19 cellular contexts compared by ENCODE assay signal in the genomic region with DNA sequence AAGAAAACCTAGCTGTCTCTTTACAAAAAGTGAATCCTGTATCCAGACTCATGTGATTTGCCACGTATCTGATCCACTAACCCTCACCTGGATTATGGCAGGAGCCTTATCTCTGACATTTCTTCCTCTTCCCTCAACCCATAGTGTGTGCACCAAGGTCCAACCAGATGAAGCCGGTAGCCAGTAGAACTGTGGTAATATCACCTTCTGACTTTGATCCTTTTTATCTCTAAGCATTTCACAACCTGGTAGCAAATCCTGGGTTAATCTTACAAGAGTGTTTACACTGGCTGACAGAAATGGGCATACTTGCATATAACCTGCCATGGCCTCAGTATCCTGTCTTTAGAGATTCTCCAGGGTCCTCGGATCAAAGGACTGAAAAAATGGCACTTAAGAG. TPM values are rescaled to one million over a fixed set of nuclear protein-coding genes. Genes with fewer than 3 reads are reported as not detected.
DNase-seq lines count a peak whose midpoint lies in the region; ATAC-seq, FAIRE-seq and TF ChIP-seq lines count a peak whose summit lies in the region.
"Had no signal": no experiment of that assay in that cellular context is flagged by ENCODE, and none has a peak within 500 bp of the region (broad histone marks: within the 10 kb centered on the region; RNA-seq: fewer than 3 reads in every experiment).

No MANE protein-coding gene starts in this region.

- peaks cover 14% of the 10 kb centered on the region for H3F3A ChIP-seq in GM23338 (replicated peaks; ENCODE audit: low read depth)

- H3K4me1 Mint-ChIP-seq in GM23338: peaks cover 21% of the 10 kb centered on the region
- H3K4me1 Mint-ChIP-seq in astrocyte (ENCODE audit: low read depth, unreplicated experiment): peaks cover 14% of the 10 kb centered on the region
- peaks cover 21 to 39% (median 36%) of the 10 kb centered on the region in 7 donors for H3K4me1 Mint-ChIP-seq in naive thymus-derived CD4-positive, alpha-beta T cell

- peaks cover 12% of the 10 kb centered on the region for H3K27me3 Mint-ChIP-seq in GM23338 (ENCODE audit: insufficient read depth, low read depth, poor library complexity)
- no peaks in the 10 kb centered on the region for H3K27me3 Mint-ChIP-seq in astrocyte (ENCODE audit: low read depth, unreplicated experiment)
- H3K27me3 Mint-ChIP-seq in naive thymus-derived CD4-positive, alpha-beta T cell: no peaks in the 10 kb centered on the region

- no peak for FAIRE-seq in astrocyte (lab: Jason Lieb, UNC)
- FAIRE-seq: TTC549 had no signal

- intact Hi-C loops in naive thymus-derived CD4-positive, alpha-beta T cell (cut with micrococcal nuclease): loop anchor here in 1 of 2 donors (10.0 kb wide), 1 partner anchor 470 kb away; a partner anchor contains a TSS

- POLR2A ChIA-PET in naive thymus-derived CD4-positive, alpha-beta T cell (lab: Charles Lee): interaction anchor here (0.8 kb wide), 1 partner anchor 95 kb away, joined by 3 read pairs; no protein-coding TSS in a partner anchor

- DNase-seq in GM23338 (ENCODE audit: low spot score) (no peak), astrocyte (ENCODE audit: low read depth) (no peak), globus pallidus (ENCODE audit: low spot score) (no peak), HUDEP-2 (lab: John Stamatoyannopoulos, UW; ENCODE audit: unreplicated experiment in 76 of 76) (no peak), ecto neural progenitor cell (ENCODE audit: low spot score) (no peak)
- no peak for DNase-seq in naive thymus-derived CD4-positive, alpha-beta T cell
- DNase-seq: activated CD8-positive, alpha-beta memory T cell treated with anti-CD3 and anti-CD28 coated beads for 24 hours; activated naive CD4-positive, alpha-beta T cell treated with Interleukin-2 at 50 U/mL for 16 hours; BE2C; DMS53; effector CD4-positive, alpha-beta T cell; MM.1S; NCI-H187 treated with DMSO at 0.1 percent for 48 hours; NCI-H524; OCI-M1; testis had no signal

- TF ChIP-seq CTCF in GM23338 (conservative IDR thresholded peaks at IDR 0.05; ENCODE audit: low read depth in 2 of 2) (no peak), astrocyte (IDR thresholded peaks at IDR 0.05; ENCODE audit: insufficient read depth, low read depth, low read length) (no peak)

- no peak overlapping the region for H3K27ac ChIP-seq in BLaER1 treated with 17β-estradiol and CSF1 and Interleukin-3, amounts not matched to agents 10 nM and 100 nM
- H3K27ac ChIP-seq in GM23338 (ENCODE audit: low read depth): no peak overlapping the region
- no peak overlapping the region for H3K27ac ChIP-seq in astrocyte (ENCODE audit: low read depth, low read length)
- no peak overlapping the region for H3K27ac ChIP-seq in naive thymus-derived CD4-positive, alpha-beta T cell (ENCODE audit: low read depth, low read length)
- H3K27ac ChIP-seq: testis had no signal

- peaks cover 0 to 24% (median 5%) of the 10 kb centered on the region in 11 experiments; a peak in 8 of 22 replicates for H4K20me1 ChIP-seq in BLaER1 treated with 17β-estradiol and CSF1 and Interleukin-3, amounts not matched to agents 10 nM and 100 nM
- H4K20me1 ChIP-seq in GM23338 (replicated peaks; ENCODE audit: insufficient read depth) (peaks cover 12% of the 10 kb centered on the region), astrocyte (ENCODE audit: insufficient read depth, low read length) (no peaks in the 10 kb centered on the region)

- H3K36me3 ChIP-seq in BLaER1 treated with 17β-estradiol and CSF1 and Interleukin-3, amounts not matched to agents 10 nM and 100 nM: peaks cover 34 to 74% (median 50%) of the 10 kb centered on the region in 11 experiments
- H3K36me3 ChIP-seq in GM23338 (ENCODE audit: insufficient read depth): peaks cover 6% of the 10 kb centered on the region; the same call in 1 of the 2 replicates
- peaks cover 11% of the 10 kb centered on the region for H3K36me3 ChIP-seq in astrocyte (ENCODE audit: insufficient read depth, low read length)
- peaks cover 9 to 46% (median 12%) of the 10 kb centered on the region in 3 experiments for H3K36me3 ChIP-seq in naive thymus-derived CD4-positive, alpha-beta T cell (ENCODE audit: control insufficient read depth in 2 of 3, insufficient read depth in 3 of 3, low read length in 3 of 3)

- H3K4me1 ChIP-seq in BLaER1 treated with 17β-estradiol and CSF1 and Interleukin-3, amounts not matched to agents 10 nM and 100 nM: peaks cover 10 to 19% (median 15%) of the 10 kb centered on the region in 10 experiments
- H3K4me1 ChIP-seq in GM23338 (ENCODE audit: insufficient read depth) (peaks cover 12% of the 10 kb centered on the region), astrocyte (ENCODE audit: insufficient read depth, low read length) (no peaks in the 10 kb centered on the region)
- peaks cover 9 to 10% of the 10 kb centered on the region in 2 donors for H3K4me1 ChIP-seq in naive thymus-derived CD4-positive, alpha-beta T cell (ENCODE audit: control insufficient read depth in 2 of 2, insufficient read depth in 2 of 2, low read length in 2 of 2)
- H3K4me1 ChIP-seq: BE2C, testis had no signal

- H3K9ac ChIP-seq in BLaER1 treated with 17β-estradiol and CSF1 and Interleukin-3, amounts not matched to agents 10 nM and 100 nM: no peak overlapping the region
- H3K9ac ChIP-seq in astrocyte (ENCODE audit: low read length): no peak overlapping the region

- no peaks in the 10 kb centered on the region for H3K27me3 ChIP-seq in BLaER1 treated with 17β-estradiol and CSF1 and Interleukin-3, amounts not matched to agents 10 nM and 100 nM
- H3K27me3 ChIP-seq in GM23338 (ENCODE audit: insufficient read depth) (no peaks in the 10 kb centered on the region), astrocyte (ENCODE audit: insufficient read depth, low read length) (no peaks in the 10 kb centered on the region)
- H3K27me3 ChIP-seq in naive thymus-derived CD4-positive, alpha-beta T cell (ENCODE audit: control insufficient read depth in 2 of 2, insufficient read depth in 2 of 2, low read length in 2 of 2): no peaks in the 10 kb centered on the region
- H3K27me3 ChIP-seq: BE2C, testis had no signal

- H3K9me2 ChIP-seq in GM23338 (ENCODE audit: insufficient read depth): no peaks in the 10 kb centered on the region

- no peak overlapping the region; a peak in 1 of 20 replicates for H3K4me3 ChIP-seq in BLaER1 treated with 17β-estradiol and CSF1 and Interleukin-3, amounts not matched to agents 10 nM and 100 nM
- no peak overlapping the region for H3K4me3 ChIP-seq in GM23338
- H3K4me3 ChIP-seq in astrocyte (ENCODE audit: insufficient read depth, low read depth, low read length): no peak overlapping the region
- H3K4me3 ChIP-seq in naive thymus-derived CD4-positive, alpha-beta T cell (ENCODE audit: low read length): peak overlapping the region; percentile 43
- H3K4me3 ChIP-seq: testis had no signal

- H3K9me3 ChIP-seq in BLaER1 treated with 17β-estradiol and CSF1 and Interleukin-3, amounts not matched to agents 10 nM and 100 nM (replicated peaks in 1 of 11): peaks cover 0 to 9% (median 0%) of the 10 kb centered on the region in 11 experiments; a peak in 1 of 22 replicates
- peaks cover 9% of the 10 kb centered on the region for H3K9me3 ChIP-seq in astrocyte (ENCODE audit: insufficient read depth, low read depth, low read length)
- H3K9me3 ChIP-seq in naive thymus-derived CD4-positive, alpha-beta T cell (ENCODE audit: control insufficient read depth in 2 of 3, low read length in 3 of 3): peaks cover 0 to 39% (median 18%) of the 10 kb centered on the region in 3 experiments
- H3K9me3 ChIP-seq: testis had no signal

- peaks cover 56% of the 10 kb centered on the region for H3K36me3 Mint-ChIP-seq in GM23338 (ENCODE audit: low read depth)
- H3K36me3 Mint-ChIP-seq in astrocyte (ENCODE audit: low read depth, unreplicated experiment): peaks cover 29% of the 10 kb centered on the region
- H3K36me3 Mint-ChIP-seq in naive thymus-derived CD4-positive, alpha-beta T cell: peaks cover 39 to 68% (median 61%) of the 10 kb centered on the region in 5 donors

- H3K4me3 Mint-ChIP-seq in GM23338: peak overlapping the region; percentile 95
- H3K4me3 Mint-ChIP-seq in astrocyte (ENCODE audit: unreplicated experiment): peak overlapping the region; percentile 96
- peak overlapping the region; percentile 93 to 99 (median 97) for H3K4me3 Mint-ChIP-seq in naive thymus-derived CD4-positive, alpha-beta T cell

- H3K9me3 Mint-ChIP-seq in GM23338 (no peaks in the 10 kb centered on the region), astrocyte (ENCODE audit: unreplicated experiment) (peaks cover 2% of the 10 kb centered on the region)
- H3K9me3 Mint-ChIP-seq in naive thymus-derived CD4-positive, alpha-beta T cell: peaks cover 11 to 85% (median 52%) of the 10 kb centered on the region in 11 donors

- H2AFZ ChIP-seq in GM23338 (no peak overlapping the region), astrocyte (ENCODE audit: low read depth, low read length) (no peak overlapping the region)

- H3K27ac Mint-ChIP-seq in GM23338 (no peak overlapping the region), astrocyte (ENCODE audit: unreplicated experiment) (no peak overlapping the region)
- H3K27ac Mint-ChIP-seq in naive thymus-derived CD4-positive, alpha-beta T cell: peak overlapping the region in 5 of 9 donors; percentile 6 to 73 (median 47)

- CTCF ChIA-PET in naive thymus-derived CD4-positive, alpha-beta T cell (lab: Charles Lee): no interaction called here

- H3K79me2 ChIP-seq in GM23338 (replicated peaks; ENCODE audit: insufficient read depth): peaks cover 34% of the 10 kb centered on the region
- H3K79me2 ChIP-seq in astrocyte (ENCODE audit: insufficient read depth, low read length): peaks cover 36% of the 10 kb centered on the region

- peak overlapping the region; percentile 81 to 97 (median 93); a peak in 16 of 22 replicates for H3K4me2 ChIP-seq in BLaER1 treated with 17β-estradiol and CSF1 and Interleukin-3, amounts not matched to agents 10 nM and 100 nM
- H3K4me2 ChIP-seq in GM23338: no peak overlapping the region
- H3K4me2 ChIP-seq in astrocyte (ENCODE audit: low read length): no peak overlapping the region

- no peak for ATAC-seq in GM23338
- ATAC-seq in naive thymus-derived CD4-positive, alpha-beta T cell: no peak
- ATAC-seq in GM18907 (IDR thresholded peaks at IDR 0.05; ENCODE audit: unreplicated experiment): no peak

RNA-seq across cellular contexts. Expression of a gene that starts 1.9 kb away (rescaled TPM):
- total RNA-seq in GM23338 (2014; rRNA removed; shearing (Covaris generic)): 16.0 and 19.4 TPM in 2 replicates
- 4.7 and 6.0 TPM in 2 replicates for polyA plus RNA-seq in GM23338 (2016; fragmentation: Nextera tagmentation; extraction: Ambion mirVana)
- total RNA-seq in astrocyte: 16.2 and 17.2 TPM in 2 replicates
- 10 to 100 TPM; 21.6 to 44.7 (median 28.1) TPM for total RNA-seq in naive thymus-derived CD4-positive, alpha-beta T cell
- 1 to 10 TPM; 2.6 to 8.5 TPM for polyA plus RNA-seq in naive thymus-derived CD4-positive, alpha-beta T cell

RNA-seq across cellular contexts. Expression of a gene that starts 20.7 kb away (rescaled TPM):
- 13.4 and 14.4 TPM in 2 replicates for total RNA-seq in GM23338 (2014; rRNA removed; shearing (Covaris generic))
- polyA plus RNA-seq in GM23338 (2016; fragmentation: Nextera tagmentation; extraction: Ambion mirVana): 7.3 and 11.1 TPM in 2 replicates
- 5.5 and 10.4 TPM in 2 replicates for total RNA-seq in astrocyte
- total RNA-seq in naive thymus-derived CD4-positive, alpha-beta T cell: 1 to 10 TPM; 2.1 to 7.7 (median 6.0) TPM
- 1 to 10 TPM; 1.8 to 2.2 TPM for polyA plus RNA-seq in naive thymus-derived CD4-positive, alpha-beta T cell

RNA-seq across cellular contexts. Expression of a gene that starts 25.7 kb away (rescaled TPM):
- total RNA-seq in GM23338 (2014; rRNA removed; shearing (Covaris generic)): 75.1 and 80.4 TPM in 2 replicates
- 86.9 and 89.5 TPM in 2 replicates for polyA plus RNA-seq in GM23338 (2016; fragmentation: Nextera tagmentation; extraction: Ambion mirVana)
- 31.6 and 34.7 TPM in 2 replicates for total RNA-seq in astrocyte
- total RNA-seq in naive thymus-derived CD4-positive, alpha-beta T cell: 10 to 100 TPM; 12.7 to 56.9 (median 32.7) TPM
- 10 to 100 TPM; 22.2 to 25.7 TPM for polyA plus RNA-seq in naive thymus-derived CD4-positive, alpha-beta T cell

RNA-seq across cellular contexts. Expression of a gene that starts 33.0 kb away (rescaled TPM):
- total RNA-seq in GM23338 (2014; rRNA removed; shearing (Covaris generic)): 16.2 and 20.4 TPM in 2 replicates
- 5.8 and 8.8 TPM in 2 replicates for polyA plus RNA-seq in GM23338 (2016; fragmentation: Nextera tagmentation; extraction: Ambion mirVana)
- total RNA-seq in astrocyte: 7.1 and 7.3 TPM in 2 replicates
- 10 to 100 TPM in 3 of 5 experiments, 1 to 10 TPM in 2; 5.2 to 13.8 (median 11.8) TPM for total RNA-seq in naive thymus-derived CD4-positive, alpha-beta T cell
- 1 to 10 TPM; 4.0 to 6.1 TPM for polyA plus RNA-seq in naive thymus-derived CD4-positive, alpha-beta T cell

RNA-seq across cellular contexts. Expression of a gene that starts 59.8 kb away (rescaled TPM):
- total RNA-seq in GM23338 (2014; rRNA removed; shearing (Covaris generic)): not detected in 2 replicates
- 0.66 and 1.0 TPM in 2 replicates for polyA plus RNA-seq in GM23338 (2016; fragmentation: Nextera tagmentation; extraction: Ambion mirVana)
- total RNA-seq in astrocyte: 0.66 and 1.5 TPM in 2 replicates
- 1 to 10 TPM in 3 of 5 experiments, under 1 TPM in 1, not detected in 1; 0.44 to 2.0 (median 1.5) TPM for total RNA-seq in naive thymus-derived CD4-positive, alpha-beta T cell
- polyA plus RNA-seq in naive thymus-derived CD4-positive, alpha-beta T cell: not detected

Comparison
In these comparisons a context has a peak if more than half of its experiments do, and no peak if none do; other contexts are left out.
1. H3K4me2 ChIP-seq: peak in BLaER1 treated with 17β-estradiol and CSF1 and Interleukin-3, amounts not matched to agents 10 nM and 100 nM (11 of 11); none in GM23338 (single experiment) and astrocyte (single experiment).
2. H3K27ac Mint-ChIP-seq: peak in naive thymus-derived CD4-positive, alpha-beta T cell (5 of 9); none in GM23338 (single experiment) and astrocyte (single experiment).
3. Peak in every context shown above with its lines, with median percentiles within 50 percentile points of each other: H3K4me3 Mint-ChIP-seq.